1 cellular context compared by ENCODE assay signal in the genomic region with DNA sequence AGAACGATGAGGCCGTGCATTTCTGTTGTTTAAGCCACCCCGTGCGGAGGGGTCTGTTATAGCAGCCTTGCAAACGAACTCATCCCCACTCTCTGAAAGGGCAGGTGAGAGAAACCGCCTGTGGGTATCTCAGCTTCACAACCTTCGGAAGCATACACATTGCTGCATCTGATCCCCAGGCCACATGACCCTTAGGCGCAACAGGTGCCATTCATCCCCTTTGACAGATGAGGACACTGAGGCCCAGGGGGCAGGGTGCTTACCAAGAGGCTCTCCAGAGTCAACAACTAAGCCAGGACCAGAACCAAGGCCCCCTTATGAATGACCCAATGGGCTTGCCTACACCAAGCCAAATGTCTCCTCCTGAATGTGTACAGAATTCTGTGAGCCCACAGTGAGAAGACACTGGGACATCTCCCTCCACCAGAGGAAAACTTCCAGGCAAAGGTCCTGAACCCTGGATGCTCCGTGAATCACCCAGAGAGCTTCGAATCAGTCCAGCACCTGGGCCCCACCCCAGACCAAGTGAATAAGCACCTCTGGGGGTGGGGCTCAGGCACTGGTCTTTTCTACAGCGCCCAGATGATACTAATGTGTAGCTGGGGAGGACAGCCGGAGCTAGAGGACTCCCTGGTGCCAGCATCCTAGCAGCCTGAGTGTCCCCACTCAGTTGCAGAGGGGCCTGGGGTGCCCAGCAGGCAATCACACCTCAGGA.
TF ChIP-seq lines count a peak whose summit lies in the region.

No MANE protein-coding gene starts in this region.

TF ChIP-seq in H1, 55 proteins besides CTCF, POLR2A, EP300 and RAD21 (continued from another document):
- TF ChIP-seq, protein P1, sequence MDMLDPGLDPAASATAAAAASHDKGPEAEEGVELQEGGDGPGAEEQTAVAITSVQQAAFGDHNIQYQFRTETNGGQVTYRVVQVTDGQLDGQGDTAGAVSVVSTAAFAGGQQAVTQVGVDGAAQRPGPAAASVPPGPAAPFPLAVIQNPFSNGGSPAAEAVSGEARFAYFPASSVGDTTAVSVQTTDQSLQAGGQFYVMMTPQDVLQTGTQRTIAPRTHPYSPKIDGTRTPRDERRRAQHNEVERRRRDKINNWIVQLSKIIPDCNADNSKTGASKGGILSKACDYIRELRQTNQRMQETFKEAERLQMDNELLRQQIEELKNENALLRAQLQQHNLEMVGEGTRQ (IDR thresholded peaks at IDR 0.05; ENCODE audit: low read length) = no peak
- TF ChIP-seq EGR1 (IDR thresholded peaks at IDR 0.05; ENCODE audit: borderline replicate concordance, low read depth, low read length) = no peak
- no peak for TF ChIP-seq GTF2F1 (IDR thresholded peaks at IDR 0.05; ENCODE audit: borderline replicate concordance, low read depth, low read length)
- TF ChIP-seq KDM1A (IDR thresholded peaks at IDR 0.05; ENCODE audit: borderline replicate concordance, low read length) = no peak
